Comparison of ENCODE assay signal across 20 cellular contexts in the genomic region with DNA sequence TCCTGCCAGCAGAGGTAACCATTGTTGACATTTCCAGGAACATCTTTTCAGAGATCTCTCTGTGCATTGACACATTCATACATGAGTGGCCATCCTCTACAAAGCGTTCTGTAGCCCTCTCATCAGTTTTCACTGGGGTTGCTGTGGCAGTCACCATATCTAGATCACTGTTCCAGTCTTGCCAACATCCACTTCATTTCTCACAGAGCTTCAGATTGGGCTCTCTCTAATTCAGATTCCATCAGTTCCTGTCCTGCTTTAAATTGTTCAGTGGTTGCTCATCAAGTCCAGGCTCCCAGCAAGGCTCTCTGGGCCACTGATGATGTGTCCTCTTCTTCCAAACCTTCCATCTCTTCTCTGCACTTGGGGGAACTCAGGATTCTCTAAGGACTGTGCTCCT.
DNase-seq lines count a peak whose midpoint lies in the region; ATAC-seq, FAIRE-seq and TF ChIP-seq lines count a peak whose summit lies in the region.
"Had no signal": no experiment of that assay in that cellular context is flagged by ENCODE, and none has a peak within 500 bp of the region (broad histone marks: within the 10 kb centered on the region; RNA-seq: fewer than 3 reads in every experiment).

No MANE protein-coding gene starts in this region.

- DNase-seq in AG08396 (ENCODE audit: low spot score) (peak; percentile 51), NCI-H2029 treated with DMSO at 0.1 percent for 48 hours (lab: John Stamatoyannopoulos, UW) (peak; percentile 75), epithelial cell of esophagus (ENCODE audit: low read depth) (peak; percentile 37), NCI-H774 (lab: John Stamatoyannopoulos, UW) (no peak), GM12891 (ENCODE audit: insufficient read length, low spot score) (no peak), mucosa of gallbladder (ENCODE audit: low spot score) (no peak)
- DNase-seq: activated CD4-positive, alpha-beta T cell treated with anti-CD3 and anti-CD28 coated beads for 36 hours; activated CD8-positive, alpha-beta memory T cell treated with anti-CD3 and anti-CD28 coated beads, Interleukin-2, amount 50 U/mL, for 4 hours; activated gamma-delta T cell; anterior cingulate cortex; head of caudate nucleus; MV-4-11; NCI-H345; SJCRH30 had no signal

- FAIRE-seq in GM12891 (lab: Jason Lieb, UNC), result no peak
- FAIRE-seq: GM12892, HepG2, keratinocyte had no signal

- ATAC-seq in GM19438 (IDR thresholded peaks at IDR 0.05; ENCODE audit: low read depth, unreplicated experiment) (peak; percentile 11), GM19463 (IDR thresholded peaks at IDR 0.05; ENCODE audit: unreplicated experiment) (no peak)
- ATAC-seq: activated CD4-positive, alpha-beta T cell treated with anti-CD3 and anti-CD28 coated beads for 36 hours; esophagus mucosa; HepG2 had no signal

- no peak for TF ChIP-seq POLR2A in GM12891 (IDR thresholded peaks at IDR 0.05; ENCODE audit: low read depth, low read length)

- no peak for TF ChIP-seq CTCF in epithelial cell of esophagus (IDR thresholded peaks at IDR 0.05; ENCODE audit: insufficient read depth, low read depth, low read length, missing control alignments)

- H3K4me3 ChIP-seq in epithelial cell of esophagus (ENCODE audit: low read length), result no peak overlapping the region
- H3K4me3 ChIP-seq: SJCRH30 had no signal

TF ChIP-seq in GM12891, 5 proteins besides CTCF, POLR2A, EP300 and RAD21:
- no peak for TF ChIP-seq PAX5 (IDR thresholded peaks at IDR 0.05; ENCODE audit: insufficient read depth, low read length, severe bottlenecking)
- TF ChIP-seq POU2F2 (IDR thresholded peaks at IDR 0.05; ENCODE audit: low read depth, low read length), result no peak
- TF ChIP-seq POLR2AphosphoS5 (IDR thresholded peaks at IDR 0.05; ENCODE audit: low read depth, low read length), result no peak
- TF ChIP-seq SPI1 (IDR thresholded peaks at IDR 0.05; ENCODE audit: low read depth, low read length), result no peak
- TF ChIP-seq TAF1 (IDR thresholded peaks at IDR 0.05; ENCODE audit: low read depth, low read length), result no peak

Comparison
In these comparisons a context has a peak if more than half of its experiments do, and no peak if none do; other contexts are left out.
1. DNase-seq: peak in AG08396 (single experiment), NCI-H2029 treated with DMSO at 0.1 percent for 48 hours (single experiment) and epithelial cell of esophagus (single experiment); none in NCI-H774 (single experiment), GM12891 (single experiment) and mucosa of gallbladder (single experiment).